Comparison of ENCODE assay signal across 8 cellular contexts in genomic region chr7:117127585-117128168, GRCh38.
A peak's percentile ranks its signal among the peaks of the same experiment; 100 is the strongest.
DNase-seq lines count a peak whose midpoint lies in the region; ATAC-seq and TF ChIP-seq lines count a peak whose summit lies in the region.

No MANE protein-coding gene starts in this region.

- intact Hi-C loops in PC-3 (cut with micrococcal nuclease) (loop anchor here (2.0 to 10.0 kb wide), 3 partner anchors 35 to 953 kb away; no protein-coding TSS in a partner anchor), right cardiac atrium (cut with DNase I) (loop anchor here in 1 of 4 donors (10.0 kb wide), 1 partner anchor 143 kb away; no protein-coding TSS in a partner anchor)

- H3K9me2 ChIP-seq in PC-3 (replicated peaks; ENCODE audit: low read length), result no peaks in the 10 kb centered on the region

- peak; percentile 70 for ATAC-seq in GM18867 (IDR thresholded peaks at IDR 0.05; ENCODE audit: unreplicated experiment)
- ATAC-seq in PC-3, result 0 out of 2 replicates have a peak, but pooled peaks have one; percentile 11
- peak; percentile 20 to 38 for ATAC-seq in right cardiac atrium
- no peak for ATAC-seq in HG02763 (IDR thresholded peaks at IDR 0.05; ENCODE audit: unreplicated experiment)

- peak; percentile 21 for DNase-seq in HT1080 (ENCODE audit: low read depth)
- DNase-seq in PC-3, result peak; percentile 73
- peak; percentile 51 for DNase-seq in activated naive CD4-positive, alpha-beta T cell treated with anti-CD3 and anti-CD28 coated beads, Interleukin-2, amount 50 U/mL, for 16 hours
- peak in 2 of 3 donors; percentile 38 to 65 for DNase-seq in right cardiac atrium
- peak; percentile 49 to 62 for DNase-seq in stimulated activated CD4-positive, alpha-beta T cell treated with anti-CD3 and anti-CD28 coated beads, Interleukin-2, amount 100 ng/mL, for 24 hours

- CTCF ChIA-PET in PC-3 (lab: Charles Lee), result interaction anchor here (0.5 to 1.6 kb wide), 10 partner anchors 69 to 200 kb away, joined by 3 to 18 read pairs (median 6); no protein-coding TSS in a partner anchor

- no peak overlapping the region for H3K27ac ChIP-seq in C4-2B
- H3K27ac ChIP-seq in PC-3 (ENCODE audit: low read length), result peak overlapping the region; percentile 42; the same call in 1 of the 2 replicates
- H3K27ac ChIP-seq in right cardiac atrium (ENCODE audit: low read length), result no peak overlapping the region

- no TSS peak for BruUV-seq in PC-3 (replicated peaks; lab: Mats Ljungman, UMichigan)

- WGBS in right cardiac atrium, result 19% methylated on average over 2 of the region's 2 CpGs

- H3K9me3 ChIP-seq in PC-3 (ENCODE audit: low read length) (no peaks in the 10 kb centered on the region), right cardiac atrium (ENCODE audit: control insufficient read depth, low read length) (no peaks in the 10 kb centered on the region)

- H3K27me3 ChIP-seq in PC-3 (ENCODE audit: low read length) (no peaks in the 10 kb centered on the region), right cardiac atrium (ENCODE audit: control insufficient read depth, insufficient read depth) (no peaks in the 10 kb centered on the region)

- H3K4me1 ChIP-seq in PC-3 (ENCODE audit: insufficient read depth, low read length), result peaks cover 65% of the 10 kb centered on the region
- H3K4me1 ChIP-seq in right cardiac atrium (ENCODE audit: control insufficient read depth, insufficient read depth, low read length), result no peaks in the 10 kb centered on the region

- 0 out of 2 replicates have a peak, but pooled peaks cover 4% of the 10 kb centered on the region for H3K79me2 ChIP-seq in PC-3 (ENCODE audit: low read length)

- H3K9ac ChIP-seq in PC-3 (ENCODE audit: low read length), result no peak overlapping the region

- H3K4me3 ChIP-seq in PC-3 (ENCODE audit: low read length) (no peak overlapping the region), right cardiac atrium (ENCODE audit: low read length) (no peak overlapping the region)

- peaks cover 14% of the 10 kb centered on the region for H3F3A ChIP-seq in PC-3 (ENCODE audit: low read length, unreplicated experiment)

- no peaks in the 10 kb centered on the region for H3K36me3 ChIP-seq in PC-3 (ENCODE audit: low read depth, low read length)

- no peak overlapping the region for H2AFZ ChIP-seq in PC-3 (ENCODE audit: low read length)

- POLR2A ChIA-PET in PC-3 (lab: Charles Lee; ENCODE audit: unreplicated experiment), result interaction anchor here (0.6 kb wide), 1 partner anchor 140 kb away, joined by 4 read pairs; no protein-coding TSS in a partner anchor

- H3K4me2 ChIP-seq in PC-3 (ENCODE audit: low read length), result no peak overlapping the region

- H4K20me1 ChIP-seq in PC-3 (ENCODE audit: low read length), result no peaks in the 10 kb centered on the region

- peak; percentile 94 for TF ChIP-seq CTCF in C4-2B (conservative IDR thresholded peaks at IDR 0.05)
- TF ChIP-seq CTCF in PC-3 (conservative IDR thresholded peaks at IDR 0.05; ENCODE audit: low read depth, low read length), result peak; percentile 86

Comparison
In these comparisons a context has a peak if more than half of its experiments do, and no peak if none do; other contexts are left out.
1. DNase-seq: peak in every context shown above with its lines; median percentile 73 in PC-3; 56 in stimulated activated CD4-positive, alpha-beta T cell treated with anti-CD3 and anti-CD28 coated beads, Interleukin-2, amount 100 ng/mL, for 24 hours; 52 in right cardiac atrium; 51 in activated naive CD4-positive, alpha-beta T cell treated with anti-CD3 and anti-CD28 coated beads, Interleukin-2, amount 50 U/mL, for 16 hours; 21 in HT1080.